11 cellular contexts compared by ENCODE assay signal in the genomic region with DNA sequence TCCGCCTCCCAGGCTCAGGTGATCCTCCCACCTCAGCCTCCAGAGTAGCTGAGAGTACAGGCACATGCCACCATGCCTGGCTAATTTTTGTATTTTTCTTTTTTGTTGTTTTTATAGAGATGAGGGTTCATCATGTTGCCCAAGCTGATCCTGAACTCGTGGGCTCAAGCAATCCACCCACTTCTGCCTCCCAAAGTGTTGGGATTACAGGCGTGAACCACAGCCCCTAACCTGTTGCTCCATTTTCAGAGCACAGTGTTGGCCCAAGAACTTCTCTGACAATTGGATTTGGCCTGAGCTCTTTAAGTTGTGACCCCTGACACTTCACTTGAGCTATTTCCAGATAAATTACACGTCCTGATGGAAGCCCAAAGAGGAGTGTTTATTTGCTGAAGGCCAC.
DNase-seq lines count a peak whose midpoint lies in the region; ATAC-seq and TF ChIP-seq lines count a peak whose summit lies in the region.
"Had no signal": no experiment of that assay in that cellular context is flagged by ENCODE, and none has a peak within 500 bp of the region (broad histone marks: within the 10 kb centered on the region; RNA-seq: fewer than 3 reads in every experiment).

No MANE protein-coding gene starts in this region.

- POLR2A ChIA-PET in HEK293 (lab: Yijun Ruan, JAX), result no interaction called here
- POLR2A ChIA-PET in WTC11 (lab: Charles Lee), result no interaction called here

- no peak overlapping the region for H3K18ac ChIP-seq in mesendoderm (ENCODE audit: low read length)

- H3K36me3 ChIP-seq in BLaER1 (no peaks in the 10 kb centered on the region), HEK293 (ENCODE audit: control insufficient read depth in 2 of 2, insufficient read depth in 1 of 2, low read length in 2 of 2) (no peaks in the 10 kb centered on the region), mesendoderm (ENCODE audit: control insufficient read depth, insufficient read depth, low read length) (no peaks in the 10 kb centered on the region)

- H3K4me3 ChIP-seq in BLaER1 (no peak overlapping the region), HEK293 (ENCODE audit: low read depth, low read length) (no peak overlapping the region), mesendoderm (ENCODE audit: low read length) (no peak overlapping the region)
- H3K4me3 ChIP-seq: SK-N-MC had no signal

- peak overlapping the region; percentile 59; the same call in 1 of the 2 replicates for H3K4me2 ChIP-seq in BLaER1
- H3K4me2 ChIP-seq in mesendoderm (ENCODE audit: low read length), result no peak overlapping the region

- H3K9me3 Mint-ChIP-seq in WTC11, result no peaks in the 10 kb centered on the region
- H3K9me3 Mint-ChIP-seq: CD4-positive, alpha-beta memory T cell had no signal

- H3K27me3 Mint-ChIP-seq in WTC11 (ENCODE audit: low read depth), result no peaks in the 10 kb centered on the region

- H3K27me3 ChIP-seq in BLaER1, result no peaks in the 10 kb centered on the region
- H3K27me3 ChIP-seq in mesendoderm (ENCODE audit: insufficient read depth, low read length, poor library complexity), result no peaks in the 10 kb centered on the region

- H3K79me2 ChIP-seq in mesendoderm (ENCODE audit: control insufficient read depth, insufficient read depth, low read length), result no peaks in the 10 kb centered on the region

- ATAC-seq in WTC11 (no peak), HG02623 (IDR thresholded peaks at IDR 0.05; ENCODE audit: unreplicated experiment) (no peak)

- no peaks in the 10 kb centered on the region for H4K20me1 ChIP-seq in BLaER1

- H4K5ac ChIP-seq in mesendoderm (ENCODE audit: low read length), result no peak overlapping the region

- no peak for TF ChIP-seq CTCF in HEK293 (tag by site-specific recombination; IDR thresholded peaks at IDR 0.05)
- no peak for TF ChIP-seq CTCF in WTC11 (IDR thresholded peaks at IDR 0.05)

- H3K27ac Mint-ChIP-seq in WTC11, result peak overlapping the region; percentile 26; the same call in 1 of the 2 replicates
- H3K27ac Mint-ChIP-seq: CD4-positive, alpha-beta memory T cell had no signal

- CTCF ChIA-PET in HEK293 (lab: Yijun Ruan, JAX) (interaction anchor here (0.5 to 3.6 kb wide), 30 partner anchors 9 to 1329 kb away, joined by 3 to 17 read pairs (median 4); no protein-coding TSS in a partner anchor), WTC11 (lab: Charles Lee) (interaction anchor here (0.6 to 3.8 kb wide), 45 partner anchors 9 to 1205 kb away, joined by 3 to 35 read pairs (median 4); no protein-coding TSS in a partner anchor)

- WGBS in mesendoderm (ENCODE audit: extremely low coverage, insufficient coverage, low lambda C conversion rate), result no CpG with 5 or more reads among the region's 4 CpGs

- H2BK15ac ChIP-seq in mesendoderm (replicated peaks; ENCODE audit: low read depth), result no peak overlapping the region

- H3K56ac ChIP-seq in mesendoderm (ENCODE audit: low read length), result peak overlapping the region; percentile 43

- H3K4me3 Mint-ChIP-seq in WTC11, result no peak overlapping the region
- H3K4me3 Mint-ChIP-seq: CD4-positive, alpha-beta memory T cell had no signal

- H3K4me1 ChIP-seq in BLaER1 (peaks cover 47% of the 10 kb centered on the region), HEK293 (ENCODE audit: control insufficient read depth, insufficient read depth, low read length) (peaks cover 9% of the 10 kb centered on the region; the same call in 1 of the 2 replicates), mesendoderm (ENCODE audit: control insufficient read depth, low read depth, low read length) (peaks cover 10% of the 10 kb centered on the region)

- no peak overlapping the region for H3K23ac ChIP-seq in mesendoderm (ENCODE audit: low read length)

- no peak overlapping the region for H2BK120ac ChIP-seq in mesendoderm (ENCODE audit: low read depth, low read length)

- H4K8ac ChIP-seq in mesendoderm (ENCODE audit: low read depth, low read length), result no peak overlapping the region

- H3K9ac ChIP-seq in BLaER1 (no peak overlapping the region), mesendoderm (ENCODE audit: low read length) (no peak overlapping the region)

- H3K4me1 Mint-ChIP-seq in WTC11, result peaks cover 67% of the 10 kb centered on the region

- H3K4ac ChIP-seq in mesendoderm (ENCODE audit: low read depth, low read length), result no peak overlapping the region

- H2BK5ac ChIP-seq in mesendoderm (ENCODE audit: low read length), result no peak overlapping the region

- H3K36me3 Mint-ChIP-seq in WTC11, result no peaks in the 10 kb centered on the region
- H3K36me3 Mint-ChIP-seq: CD4-positive, alpha-beta memory T cell had no signal

- H3K9me3 ChIP-seq in BLaER1 (no peaks in the 10 kb centered on the region), HEK293 (ENCODE audit: control insufficient read depth, insufficient read depth, low read depth, low read length) (no peaks in the 10 kb centered on the region)

- H2AK5ac ChIP-seq in mesendoderm (ENCODE audit: low read length), result peak overlapping the region; percentile 36

- H3K79me1 ChIP-seq in mesendoderm (ENCODE audit: low read length), result no peaks in the 10 kb centered on the region

- DNase-seq in WTC11 (ENCODE audit: low spot score) (no peak), mesendoderm (peak; percentile 28), NCI-H82 (lab: John Stamatoyannopoulos, UW) (no peak)
- DNase-seq in stimulated activated CD4-positive, alpha-beta T cell treated with anti-CD3 and anti-CD28 coated beads, Interleukin-4, amount 100 ng/mL, for 4 hours, result no peak
- DNase-seq: NCI-H2107, SIG-M5 had no signal

- H3K27ac ChIP-seq in BLaER1 (no peak overlapping the region), HEK293 (ENCODE audit: extremely low read depth, low read depth, low read length) (no peak overlapping the region), mesendoderm (ENCODE audit: low read depth, low read length) (peak overlapping the region; percentile 51)
- H3K27ac ChIP-seq: SK-N-MC had no signal

TF ChIP-seq in HEK293, 187 proteins besides CTCF, POLR2A, EP300 and RAD21 (continues in another document):
- TF ChIP-seq ZIC2 (tag by site-specific recombination; IDR thresholded peaks at IDR 0.05) (0 out of 2 replicates have a peak, but pooled peaks have one; percentile 9), ZNF837 (tag by site-specific recombination; IDR thresholded peaks at IDR 0.05) (no peak), ZNF561 (tag by site-specific recombination; IDR thresholded peaks at IDR 0.05; ENCODE audit: borderline replicate concordance) (no peak)
- TF ChIP-seq, protein P1, sequence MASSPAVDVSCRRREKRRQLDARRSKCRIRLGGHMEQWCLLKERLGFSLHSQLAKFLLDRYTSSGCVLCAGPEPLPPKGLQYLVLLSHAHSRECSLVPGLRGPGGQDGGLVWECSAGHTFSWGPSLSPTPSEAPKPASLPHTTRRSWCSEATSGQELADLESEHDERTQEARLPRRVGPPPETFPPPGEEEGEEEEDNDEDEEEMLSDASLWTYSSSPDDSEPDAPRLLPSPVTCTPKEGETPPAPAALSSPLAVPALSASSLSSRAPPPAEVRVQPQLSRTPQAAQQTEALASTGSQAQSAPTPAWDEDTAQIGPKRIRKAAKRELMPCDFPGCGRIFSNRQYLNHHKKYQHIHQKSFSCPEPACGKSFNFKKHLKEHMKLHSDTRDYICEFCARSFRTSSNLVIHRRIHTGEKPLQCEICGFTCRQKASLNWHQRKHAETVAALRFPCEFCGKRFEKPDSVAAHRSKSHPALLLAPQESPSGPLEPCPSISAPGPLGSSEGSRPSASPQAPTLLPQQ (tag by site-specific recombination; IDR thresholded peaks at IDR 0.05), result no peak
- TF ChIP-seq, protein P2, sequence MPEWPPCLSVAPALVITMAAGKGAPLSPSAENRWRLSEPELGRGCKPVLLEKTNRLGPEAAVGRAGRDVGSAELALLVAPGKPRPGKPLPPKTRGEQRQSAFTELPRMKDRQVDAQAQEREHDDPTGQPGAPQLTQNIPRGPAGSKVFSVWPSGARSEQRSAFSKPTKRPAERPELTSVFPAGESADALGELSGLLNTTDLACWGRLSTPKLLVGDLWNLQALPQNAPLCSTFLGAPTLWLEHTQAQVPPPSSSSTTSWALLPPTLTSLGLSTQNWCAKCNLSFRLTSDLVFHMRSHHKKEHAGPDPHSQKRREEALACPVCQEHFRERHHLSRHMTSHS (tag by site-specific recombination; IDR thresholded peaks at IDR 0.05), result no peak

TF ChIP-seq in WTC11, 78 proteins besides CTCF, POLR2A, EP300 and RAD21:
- TF ChIP-seq, protein P3, sequence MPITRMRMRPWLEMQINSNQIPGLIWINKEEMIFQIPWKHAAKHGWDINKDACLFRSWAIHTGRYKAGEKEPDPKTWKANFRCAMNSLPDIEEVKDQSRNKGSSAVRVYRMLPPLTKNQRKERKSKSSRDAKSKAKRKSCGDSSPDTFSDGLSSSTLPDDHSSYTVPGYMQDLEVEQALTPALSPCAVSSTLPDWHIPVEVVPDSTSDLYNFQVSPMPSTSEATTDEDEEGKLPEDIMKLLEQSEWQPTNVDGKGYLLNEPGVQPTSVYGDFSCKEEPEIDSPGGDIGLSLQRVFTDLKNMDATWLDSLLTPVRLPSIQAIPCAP (CRISPR knock-in tag; IDR thresholded peaks at IDR 0.05), result no peak
